In the genomic region with DNA sequence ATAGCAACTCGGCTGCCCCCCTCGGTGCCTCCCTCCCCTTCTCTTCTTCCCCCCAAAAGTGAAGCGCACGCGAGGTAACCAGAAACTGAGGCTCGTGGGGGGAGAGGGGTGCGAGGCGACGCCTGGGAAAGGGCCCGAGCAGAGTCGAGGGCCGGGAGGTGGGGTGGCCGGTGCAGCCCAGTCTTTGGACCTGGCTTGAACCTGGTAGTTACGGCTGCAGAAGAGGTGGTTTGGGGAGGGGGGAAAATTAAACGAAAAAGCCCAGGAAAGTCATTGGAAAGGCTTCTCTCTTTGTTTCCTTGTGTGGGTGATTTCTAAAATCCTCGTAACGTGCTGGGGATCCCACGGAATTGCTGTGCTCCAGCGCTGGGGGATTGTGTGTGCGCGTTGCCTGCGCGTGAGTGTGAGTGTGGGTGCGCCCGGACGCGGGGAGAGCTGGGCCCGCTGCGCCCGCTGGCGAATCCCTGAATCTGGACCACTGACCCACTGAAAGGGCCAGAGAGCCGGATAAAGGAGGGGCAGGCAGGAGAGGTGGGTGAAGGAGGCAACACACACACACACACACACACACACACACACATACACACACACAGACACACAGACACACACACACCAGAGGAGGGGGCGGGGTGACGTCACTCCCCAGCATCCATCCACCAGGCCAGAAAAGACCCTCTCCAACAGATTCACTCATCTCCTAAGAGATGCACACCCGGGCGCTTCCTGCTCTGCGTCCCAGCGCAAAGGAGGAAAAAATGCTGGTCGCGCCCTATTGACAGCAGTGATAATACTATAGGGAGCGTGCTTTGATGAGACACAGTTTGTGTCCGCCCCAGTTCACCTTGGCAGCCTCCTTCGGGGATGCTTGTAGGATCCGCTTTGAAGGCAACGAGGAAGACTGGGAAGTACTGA, we compare ENCODE assay signal across 8 cellular contexts.
DNase-seq lines count a peak whose midpoint lies in the region; ATAC-seq and TF ChIP-seq lines count a peak whose summit lies in the region.

No MANE protein-coding gene starts in this region.

- no peak for TF ChIP-seq POLR2A in right lobe of liver (IDR thresholded peaks at IDR 0.05)
- no peak for TF ChIP-seq POLR2A in testis (IDR thresholded peaks at IDR 0.05)

- intact Hi-C loops in right lobe of liver (cut with DNase I): no loop called here
- intact Hi-C loops in testis (cut with DNase I; ENCODE audit: low total_unique reads): no loop called here

- H3K4me1 ChIP-seq in right lobe of liver: peaks cover 0 to 14% (median 3%) of the 10 kb centered on the region in 4 donors
- H3K4me1 ChIP-seq in testis: no peaks in the 10 kb centered on the region

- ATAC-seq in right lobe of liver (peak; percentile 24 to 52 (median 39)), HG02588 (IDR thresholded peaks at IDR 0.05; ENCODE audit: unreplicated experiment) (no peak), GM19328 (IDR thresholded peaks at IDR 0.05; ENCODE audit: unreplicated experiment) (no peak)

- 16% methylated on average over 30 of the region's 45 CpGs for WGBS in right lobe of liver (ENCODE audit: insufficient coverage, low coverage, low lambda C conversion rate, missing lambda C conversion rate)
- 14% methylated on average over 36 to 45 of the region's 45 CpGs for WGBS in testis, 2 donors

- H3K27me3 ChIP-seq in right lobe of liver (no peaks in the 10 kb centered on the region), testis (no peaks in the 10 kb centered on the region)

- H3K36me3 ChIP-seq in right lobe of liver: no peaks in the 10 kb centered on the region
- no peaks in the 10 kb centered on the region for H3K36me3 ChIP-seq in testis (ENCODE audit: low read depth, missing control alignments)

- no peak overlapping the region for H3K27ac ChIP-seq in right lobe of liver
- no peak overlapping the region for H3K27ac ChIP-seq in testis

- TF ChIP-seq CTCF in right lobe of liver (IDR thresholded peaks at IDR 0.05) (no peak), testis (IDR thresholded peaks at IDR 0.05) (no peak)

- H3K9me3 ChIP-seq in right lobe of liver (no peaks in the 10 kb centered on the region), testis (no peaks in the 10 kb centered on the region)

- DNase-seq in NCI-H345 (lab: John Stamatoyannopoulos, UW) (peak; percentile 24), NCI-H345 treated with DMSO at 0.1 percent for 48 hours (lab: John Stamatoyannopoulos, UW; ENCODE audit: unreplicated experiment) (no peak), cerebellum (ENCODE audit: low spot score) (peak; percentile 45), right lobe of liver (peak in 2 of 3 donors; percentile 17 to 41), testis (peak; percentile 22), HuH-7 (ENCODE audit: low spot score) (no peak)

- peak overlapping the region; percentile 60 to 72 (median 67) for H3K4me3 ChIP-seq in right lobe of liver
- H3K4me3 ChIP-seq in testis: peak overlapping the region; percentile 62 to 68

Comparison
In these comparisons a context has a peak if more than half of its experiments do, and no peak if none do; other contexts are left out.
1. DNase-seq: peak in NCI-H345 (single experiment), cerebellum (single experiment), right lobe of liver (2 of 3) and testis (single experiment); none in NCI-H345 treated with DMSO at 0.1 percent for 48 hours (single experiment) and HuH-7 (single experiment).
2. ATAC-seq: peak in right lobe of liver (4 of 4); none in HG02588 (single experiment) and GM19328 (single experiment).